9 cellular contexts compared by ENCODE assay signal in genomic region chr2:68653538-68653982, GRCh38. TPM values are rescaled to one million over a fixed set of nuclear protein-coding genes. Genes with fewer than 3 reads are reported as not detected.
DNase-seq lines count a peak whose midpoint lies in the region; ATAC-seq and TF ChIP-seq lines count a peak whose summit lies in the region.
"Had no signal": no experiment of that assay in that cellular context is flagged by ENCODE, and none has a peak within 500 bp of the region (broad histone marks: within the 10 kb centered on the region; RNA-seq: fewer than 3 reads in every experiment).

No MANE protein-coding gene starts in this region.

- ATAC-seq in right cardiac atrium = peak; percentile 74 to 95
- ATAC-seq in HG03432 (IDR thresholded peaks at IDR 0.05; ENCODE audit: unreplicated experiment) = peak; percentile 93

- 20% methylated on average over 10 of the region's 10 CpGs for WGBS in right cardiac atrium

- H3K27me3 ChIP-seq in right cardiac atrium (ENCODE audit: control insufficient read depth, insufficient read depth) (no peaks in the 10 kb centered on the region), right atrium auricular region (no peaks in the 10 kb centered on the region)
- H3K27me3 ChIP-seq: adrenal gland had no signal

- intact Hi-C loops in right cardiac atrium (cut with DNase I) = no loop called here

- no peak for TF ChIP-seq CTCF in right atrium auricular region (IDR thresholded peaks at IDR 0.05)
- TF ChIP-seq CTCF in fibroblast of the aortic adventitia (IDR thresholded peaks at IDR 0.05; ENCODE audit: insufficient read depth, low read length) = no peak
- no peak for TF ChIP-seq CTCF in coronary artery (IDR thresholded peaks at IDR 0.05)

- peaks cover 2% of the 10 kb centered on the region for H3K4me1 ChIP-seq in right cardiac atrium (ENCODE audit: control insufficient read depth, insufficient read depth, low read length)
- no peaks in the 10 kb centered on the region for H3K4me1 ChIP-seq in right atrium auricular region
- H3K4me1 ChIP-seq: adrenal gland had no signal

- no peaks in the 10 kb centered on the region for H3K36me3 ChIP-seq in right atrium auricular region
- H3K36me3 ChIP-seq: adrenal gland had no signal

- DNase-seq in right cardiac atrium (peak in 2 of 3 donors; percentile 28 to 68), right atrium auricular region (ENCODE audit: low spot score) (no peak), fibroblast of the aortic adventitia (ENCODE audit: low read depth) (peak; percentile 79), coronary artery (ENCODE audit: low spot score) (no peak), NAMALWA (ENCODE audit: low spot score) (no peak)
- DNase-seq in activated CD4-positive, alpha-beta T cell treated with anti-CD3 and anti-CD28 coated beads for 4 hours = peak; percentile 22 to 36
- peak; percentile 17 for DNase-seq in stimulated activated CD8-positive, alpha-beta memory T cell treated with anti-CD3 and anti-CD28 coated beads, Interleukin-4, amount 100 ng/mL, for 4 hours (ENCODE audit: low read depth in 2 of 2, low spot score in 1 of 2)

- no peak overlapping the region for H3K27ac ChIP-seq in right cardiac atrium (ENCODE audit: low read length)
- no peak overlapping the region for H3K27ac ChIP-seq in right atrium auricular region
- no peak overlapping the region for H3K27ac ChIP-seq in coronary artery
- H3K27ac ChIP-seq: adrenal gland had no signal

- H3K9me3 ChIP-seq in right cardiac atrium (ENCODE audit: control insufficient read depth, low read length) (no peaks in the 10 kb centered on the region), right atrium auricular region (no peaks in the 10 kb centered on the region)
- H3K9me3 ChIP-seq: adrenal gland had no signal

- H3K4me3 ChIP-seq in right cardiac atrium (ENCODE audit: low read length) = no peak overlapping the region
- H3K4me3 ChIP-seq in right atrium auricular region = no peak overlapping the region
- no peak overlapping the region for H3K4me3 ChIP-seq in fibroblast of the aortic adventitia (ENCODE audit: low read depth, low read length)
- H3K4me3 ChIP-seq in coronary artery = no peak overlapping the region
- H3K4me3 ChIP-seq: adrenal gland had no signal

RNA-seq across cellular contexts. Expression of gene PROKR1, which starts 10.2 kb away (rescaled TPM):
- total RNA-seq in right cardiac atrium (not detected), right atrium auricular region (not detected), fibroblast of the aortic adventitia (ENCODE audit: low replicate concordance) (not detected in 2 replicates)
- polyA plus RNA-seq in right cardiac atrium = 0.02 TPM

Comparison
In these comparisons a context has a peak if more than half of its experiments do, and no peak if none do; other contexts are left out.
1. DNase-seq: peak in right cardiac atrium (2 of 3), activated CD4-positive, alpha-beta T cell treated with anti-CD3 and anti-CD28 coated beads for 4 hours (2 of 2), fibroblast of the aortic adventitia (single experiment) and stimulated activated CD8-positive, alpha-beta memory T cell treated with anti-CD3 and anti-CD28 coated beads, Interleukin-4, amount 100 ng/mL, for 4 hours (2 of 2); none in right atrium auricular region (single experiment), coronary artery (single experiment) and NAMALWA (single experiment).